Comparison of ENCODE assay signal across 8 cellular contexts in genomic region chr4:153465583-153465921, GRCh38. TPM values are rescaled to one million over a fixed set of nuclear protein-coding genes. Genes with fewer than 3 reads are reported as not detected.
DNase-seq lines count a peak whose midpoint lies in the region; ATAC-seq and TF ChIP-seq lines count a peak whose summit lies in the region.

No MANE protein-coding gene starts in this region.

- H3K27me3 ChIP-seq in BJ (ENCODE audit: control insufficient read depth, insufficient read depth, low read length) = no peaks in the 10 kb centered on the region
- no peaks in the 10 kb centered on the region for H3K27me3 ChIP-seq in muscle layer of colon (ENCODE audit: control insufficient read depth in 1 of 2, insufficient read depth in 2 of 2, low read length in 2 of 2)

- H3K4me1 ChIP-seq in muscle layer of colon (ENCODE audit: insufficient read depth, low read length) = peaks cover 29% of the 10 kb centered on the region
- H3K4me1 ChIP-seq in urinary bladder (ENCODE audit: insufficient read depth) = no peaks in the 10 kb centered on the region

- POLR2A ChIA-PET in BJ (lab: Charles Lee) = no interaction called here

- TF ChIP-seq CTCF in BJ (IDR thresholded peaks at IDR 0.05; ENCODE audit: insufficient read depth, low read depth, low read length) (peak; percentile 37), VCaP (conservative IDR thresholded peaks at IDR 0.05) (peak; percentile 5; the same call in 1 of the 2 replicates)

- H3K9me3 ChIP-seq in muscle layer of colon (ENCODE audit: low read length) = no peaks in the 10 kb centered on the region

- H3K27ac ChIP-seq in VCaP (peak overlapping the region; percentile 83), muscle layer of colon (ENCODE audit: low read depth, low read length) (peak overlapping the region; percentile 85), urinary bladder (ENCODE audit: low read depth) (no peak overlapping the region)

- WGBS in urinary bladder = under 1% methylated on average over 16 of the region's 16 CpGs

- H3K4me3 ChIP-seq in BJ (ENCODE audit: low read depth, low read length) (peak overlapping the region; percentile 91), muscle layer of colon (ENCODE audit: low read depth in 1 of 2, low read length in 2 of 2) (peak overlapping the region; percentile 82 to 83), urinary bladder (ENCODE audit: low read depth, low read length) (peak overlapping the region; percentile 90)

- DNase-seq in BJ (ENCODE audit: low read depth) = no peak
- DNase-seq in HuH-7 (ENCODE audit: low spot score) = peak; percentile 55
- no peak for DNase-seq in LoVo (ENCODE audit: low spot score)

- CTCF ChIA-PET in BJ (lab: Yijun Ruan, JAX) = interaction anchor here (0.5 to 2.9 kb wide), 8 partner anchors 13 to 370 kb away, joined by 3 to 16 read pairs (median 3); partner anchors contain the start of gene MND1

- ATAC-seq in GM18861 (IDR thresholded peaks at IDR 0.05; ENCODE audit: unreplicated experiment) = peak; percentile 4
- ATAC-seq in esophagus mucosa = peak; percentile 30

- H3K9ac ChIP-seq in muscle layer of colon (ENCODE audit: low read length) = peak overlapping the region; percentile 13

- no peaks in the 10 kb centered on the region for H3K36me3 ChIP-seq in BJ (ENCODE audit: control insufficient read depth, insufficient read depth, low read length)
- no peaks in the 10 kb centered on the region for H3K36me3 ChIP-seq in muscle layer of colon (ENCODE audit: insufficient read depth, low read length)
- no peaks in the 10 kb centered on the region for H3K36me3 ChIP-seq in urinary bladder (ENCODE audit: insufficient read depth)

RNA-seq across cellular contexts. Expression of gene TMEM131L, which starts 0.6 kb away (rescaled TPM):
- 6.0 and 7.5 TPM in 2 replicates for polyA plus RNA-seq in BJ (2011; rRNA removed)
- polyA minus RNA-seq in BJ (2011; rRNA and poly(A)+ RNA removed) = 7.0 and 9.5 TPM in 2 replicates
- total RNA-seq in esophagus mucosa = 14.7 TPM
- total RNA-seq in urinary bladder = 70.0 TPM
- 9.6 TPM for polyA plus RNA-seq in urinary bladder
